Comparison of ENCODE assay signal across 29 cellular contexts in genomic region chr10:110757563-110757962, GRCh38.
"Had no signal": no experiment of that assay in that cellular context is flagged by ENCODE, and none has a peak within 500 bp of the region (broad histone marks: within the 10 kb centered on the region; RNA-seq: fewer than 3 reads in every experiment).

No MANE protein-coding gene starts in this region.

- H3K4me3 ChIP-seq: ascending aorta, Peyer's patch had no signal

- H3K9me3 ChIP-seq: ascending aorta, Peyer's patch had no signal

- H3K27me3 Mint-ChIP-seq: activated CD4-positive, alpha-beta T cell treated with anti-CD3 and anti-CD28 coated beads, Interleukin-2, amount 10 ng/mL, durations not matched to agents 24 days and 14 days; activated naive CD4-positive, alpha-beta T cell treated with anti-CD3 and anti-CD28 coated beads, Interleukin-2, amount 50 U/mL, for 24 hours; activated naive CD8-positive, alpha-beta T cell treated with anti-CD3 and anti-CD28 coated beads, Interleukin-2, amount 10 ng/mL, durations not matched to agents 7 days and 5 days; activated T-cell treated with anti-CD3 and anti-CD28 coated beads, Interleukin-2, amount 50 U/mL, for 24 hours had no signal

- ATAC-seq: activated CD8-positive, alpha-beta T cell treated with anti-CD3 and anti-CD28 coated beads, Interleukin-2, amount 10 ng/mL, durations not matched to agents 7 days and 5 days had no signal

- H3K36me3 ChIP-seq: ascending aorta, Peyer's patch had no signal

- H3K36me3 Mint-ChIP-seq: activated naive CD4-positive, alpha-beta T cell treated with anti-CD3 and anti-CD28 coated beads, Interleukin-2, amount 50 U/mL, for 24 hours had no signal

- H3K27me3 ChIP-seq: ascending aorta, Peyer's patch had no signal

- H3K27ac Mint-ChIP-seq: activated CD4-positive, alpha-beta T cell treated with anti-CD3 and anti-CD28 coated beads, Interleukin-2, amount 10 ng/mL, durations not matched to agents 24 days and 14 days; activated CD8-positive, alpha-beta T cell treated with anti-CD3 and anti-CD28 coated beads, Interleukin-2, amount 10 ng/mL, durations not matched to agents 7 days and 5 days; activated naive CD4-positive, alpha-beta T cell treated with anti-CD3 and anti-CD28 coated beads, Interleukin-2, amount 50 U/mL, for 24 hours; activated naive CD8-positive, alpha-beta T cell treated with anti-CD3 and anti-CD28 coated beads, Interleukin-2, amount 10 ng/mL, durations not matched to agents 7 days and 5 days; activated T-cell treated with anti-CD3 and anti-CD28 coated beads, Interleukin-2, amount 50 U/mL, for 24 hours; activated T-helper 2 cell treated with anti-CD3 and anti-CD28 coated beads, Interferon-gamma antibody, Interleukin-2, Interleukin-4, amounts not matched to agents 10 μg/mL and 5 μg/mL and 100 μg/mL, durations not matched to agents 14 hours and 24 hours and 36 hours had no signal

- H3K9me3 Mint-ChIP-seq: activated naive CD4-positive, alpha-beta T cell treated with anti-CD3 and anti-CD28 coated beads, Interleukin-2, amount 50 U/mL, for 24 hours; activated T-cell treated with anti-CD3 and anti-CD28 coated beads, Interleukin-2, amount 50 U/mL, for 24 hours had no signal

- H3K4me3 Mint-ChIP-seq: activated CD4-positive, alpha-beta T cell treated with anti-CD3 and anti-CD28 coated beads, Interleukin-2, amount 10 ng/mL, durations not matched to agents 24 days and 14 days; activated CD8-positive, alpha-beta T cell treated with anti-CD3 and anti-CD28 coated beads, Interleukin-2, amount 10 ng/mL, durations not matched to agents 7 days and 5 days; activated naive CD4-positive, alpha-beta T cell treated with anti-CD3 and anti-CD28 coated beads, Interleukin-2, amount 50 U/mL, for 24 hours; activated naive CD8-positive, alpha-beta T cell treated with anti-CD3 and anti-CD28 coated beads, Interleukin-2, amount 10 ng/mL, durations not matched to agents 7 days and 5 days; activated T-cell treated with anti-CD3 and anti-CD28 coated beads, Interleukin-2, amount 50 U/mL, for 24 hours had no signal

- DNase-seq: activated CD4-positive, alpha-beta T cell treated with anti-CD3 and anti-CD28 coated beads, Interleukin-2, amount 10 ng/mL, durations not matched to agents 24 days and 14 days; activated CD4-positive, alpha-beta T cell treated with anti-CD3 and anti-CD28 coated beads, Interleukin-2, amount 50 U/mL, for 48 hours; activated CD4-positive, CD25-positive, alpha-beta regulatory T cell; activated CD8-positive, alpha-beta T cell treated with anti-CD3 and anti-CD28 coated beads, Interleukin-2, amount 10 ng/mL, durations not matched to agents 7 days and 5 days; activated gamma-delta T cell; activated naive CD4-positive, alpha-beta T cell treated with Interleukin-2 at 50 U/mL for 16 hours; activated naive CD8-positive, alpha-beta T cell treated with anti-CD3 and anti-CD28 coated beads, Interleukin-2, amount 10 ng/mL, durations not matched to agents 7 days and 5 days; activated T-cell treated with anti-CD3 and anti-CD28 coated beads, Interleukin-2, amount 50 U/mL, for 24 hours; Kasumi-1; KG1; MM.1S; MV-4-11; NCI-H1092; NCI-H1436 treated with DMSO at 0.1 percent for 48 hours; NCI-H1694 treated with DMSO at 0.1 percent for 48 hours; NCI-H2029; NCI-H345; NCI-H524 treated with DMSO at 0.1 percent for 48 hours; NK-92 treated with Interleukin-12 subunit alpha and Interleukin-12 subunit beta, amount 100 ng/mL, for 24 hours; PC-3; RPMI8226; SW 1271; T-helper 1 cell; T-helper 2 cell; T-helper 9 cell had no signal
